In the genomic region with DNA sequence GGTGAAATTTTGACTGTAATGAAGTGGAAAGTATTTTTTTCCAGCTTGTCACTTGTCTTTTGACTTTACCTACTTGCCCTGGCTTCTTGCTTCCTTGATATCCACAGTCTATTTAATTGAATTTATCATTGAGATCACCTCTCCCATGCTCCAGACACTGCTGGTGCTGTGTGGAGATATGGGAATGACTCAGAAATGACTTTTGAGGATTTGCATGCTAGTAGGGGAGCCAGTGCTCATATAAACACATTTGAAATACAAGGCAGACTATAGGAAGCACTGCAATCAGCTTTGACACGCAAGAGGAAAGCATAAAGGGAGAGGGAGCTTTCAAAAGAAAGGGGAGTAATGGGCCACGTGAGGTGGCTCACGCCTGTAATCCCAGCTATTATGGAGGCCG, we compare ENCODE assay signal across 26 cellular contexts. TPM values are rescaled to one million over a fixed set of nuclear protein-coding genes. Genes with fewer than 3 reads are reported as not detected.
DNase-seq lines count a peak whose midpoint lies in the region; ATAC-seq, FAIRE-seq and TF ChIP-seq lines count a peak whose summit lies in the region.
"Had no signal": no experiment of that assay in that cellular context is flagged by ENCODE, and none has a peak within 500 bp of the region (broad histone marks: within the 10 kb centered on the region; RNA-seq: fewer than 3 reads in every experiment).

No MANE protein-coding gene starts in this region.

- H3K9me3 ChIP-seq in smooth muscle cell (replicated peaks; ENCODE audit: low read depth) = no peaks in the 10 kb centered on the region

- no peak for ATAC-seq in HG03045 (IDR thresholded peaks at IDR 0.05; ENCODE audit: unreplicated experiment)
- ATAC-seq: HepG2, Panc1 had no signal

- peak overlapping the region; percentile 28 for H3K9ac ChIP-seq in smooth muscle cell (ENCODE audit: low read depth)
- H3K9ac ChIP-seq: SK-N-SH had no signal

- peak overlapping the region; percentile 28 for H3K4me2 ChIP-seq in smooth muscle cell
- H3K4me2 ChIP-seq: SK-N-SH had no signal

- no peaks in the 10 kb centered on the region for H3K27me3 ChIP-seq in smooth muscle cell (ENCODE audit: low read depth)

- no peaks in the 10 kb centered on the region for H3K36me3 ChIP-seq in smooth muscle cell (ENCODE audit: low read depth)

- no peaks in the 10 kb centered on the region for H3K79me2 ChIP-seq in smooth muscle cell (ENCODE audit: low read depth)

- WGBS in smooth muscle cell (ENCODE audit: low lambda C conversion rate) = 23% methylated on average over 4 of the region's 4 CpGs

- H3K4me3 ChIP-seq in smooth muscle cell = no peak overlapping the region

- CTCF ChIA-PET in GM10248 (lab: Yijun Ruan, JAX) = interaction anchor here (1.1 to 1.2 kb wide), 2 partner anchors 9 to 20 kb away, joined by 3 to 5 read pairs; no protein-coding TSS in a partner anchor

- DNase-seq in ELR (ENCODE audit: low read depth) (peak; percentile 8), amniotic epithelial cell (ENCODE audit: low read depth) (peak; percentile 91), hepatic stellate cell (ENCODE audit: low spot score) (peak; percentile 51), smooth muscle cell (lab: John Stamatoyannopoulos, UW; ENCODE audit: unreplicated experiment) (no peak), GM10248 (ENCODE audit: extremely low spot score) (no peak), HTR-8/SVneo (ENCODE audit: insufficient read length, low spot score) (no peak)
- DNase-seq: DMS79; KG1; NCI-H1105; NCI-H146; NCI-H2029; NCI-H345; NCI-H524; NCI-H774; NK-92 treated with Interleukin-12 subunit alpha and Interleukin-12 subunit beta, amount 100 ng/mL, for 24 hours; SIG-M5; SK-N-SH had no signal

- no peak overlapping the region for H2AFZ ChIP-seq in smooth muscle cell (ENCODE audit: low read depth)

- no peaks in the 10 kb centered on the region for H3K4me1 ChIP-seq in smooth muscle cell (ENCODE audit: low read depth)

- no peak for FAIRE-seq in HTR-8/SVneo (lab: Jason Lieb, UNC)
- FAIRE-seq: A204.1, D721Med, GM18507, GM19239, H54, HepG2 had no signal

- POLR2A ChIA-PET in GM10248 (lab: Yijun Ruan, JAX) = no interaction called here

- H4K20me1 ChIP-seq in smooth muscle cell (ENCODE audit: low read depth) = no peaks in the 10 kb centered on the region

- peak overlapping the region; percentile 89 for H3K27ac ChIP-seq in smooth muscle cell (ENCODE audit: low read depth)

- TF ChIP-seq CTCF in smooth muscle cell (IDR thresholded peaks at IDR 0.05; ENCODE audit: borderline replicate concordance, insufficient read depth, poor library complexity, severe bottlenecking) (no peak), GM10248 (IDR thresholded peaks at IDR 0.05; ENCODE audit: control extremely low read depth, extremely low read depth, low read depth, missing control alignments) (no peak)

- H3F3A ChIP-seq in smooth muscle cell (ENCODE audit: low read depth) = peaks cover 18% of the 10 kb centered on the region

RNA-seq across cellular contexts. Expression of gene TRPM1, which starts 7.3 kb away (rescaled TPM):
- 1.3 TPM in 1 of 2 replicates, not detected in the other for total RNA-seq in smooth muscle cell
- 0.33 TPM in 1 of 2 replicates, not detected in the other for polyA plus RNA-seq in smooth muscle cell
- total RNA-seq: B cell, HepG2 had no signal
- polyA plus RNA-seq: HepG2, SK-N-SH had no signal

Comparison
In these comparisons a context has a peak if more than half of its experiments do, and no peak if none do; other contexts are left out.
1. DNase-seq: peak in ELR (single experiment), amniotic epithelial cell (single experiment) and hepatic stellate cell (single experiment); none in smooth muscle cell (single experiment), GM10248 (single experiment) and HTR-8/SVneo (single experiment).